Comparison of ENCODE assay signal across 1 cellular context in the genomic region with DNA sequence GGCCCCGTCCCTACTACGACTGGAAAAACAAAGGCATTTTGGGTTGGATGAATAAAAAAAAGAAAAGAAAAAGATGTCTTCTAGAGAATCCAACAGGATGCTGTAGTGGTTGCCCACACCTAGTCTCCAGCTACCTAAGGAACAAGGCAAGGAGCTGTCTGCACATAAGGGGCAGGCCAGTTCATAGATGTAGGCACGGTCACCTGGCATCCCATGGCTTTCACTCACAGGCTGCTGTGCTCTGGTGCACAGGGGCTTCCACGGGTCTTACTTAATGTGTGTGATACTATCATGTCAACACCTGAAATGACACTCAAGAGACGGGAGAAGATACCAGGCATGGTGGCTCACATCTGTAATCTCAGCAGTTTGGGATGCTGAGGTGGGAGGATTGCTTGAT.
TF ChIP-seq lines count a peak whose summit lies in the region.

No MANE protein-coding gene starts in this region.

TF ChIP-seq in SK-N-SH treated with all-trans-retinoic acid at 6 μM for 48 hours, 23 proteins besides CTCF, POLR2A, EP300 and RAD21 (continued from another document):
- TF ChIP-seq, protein P1, sequence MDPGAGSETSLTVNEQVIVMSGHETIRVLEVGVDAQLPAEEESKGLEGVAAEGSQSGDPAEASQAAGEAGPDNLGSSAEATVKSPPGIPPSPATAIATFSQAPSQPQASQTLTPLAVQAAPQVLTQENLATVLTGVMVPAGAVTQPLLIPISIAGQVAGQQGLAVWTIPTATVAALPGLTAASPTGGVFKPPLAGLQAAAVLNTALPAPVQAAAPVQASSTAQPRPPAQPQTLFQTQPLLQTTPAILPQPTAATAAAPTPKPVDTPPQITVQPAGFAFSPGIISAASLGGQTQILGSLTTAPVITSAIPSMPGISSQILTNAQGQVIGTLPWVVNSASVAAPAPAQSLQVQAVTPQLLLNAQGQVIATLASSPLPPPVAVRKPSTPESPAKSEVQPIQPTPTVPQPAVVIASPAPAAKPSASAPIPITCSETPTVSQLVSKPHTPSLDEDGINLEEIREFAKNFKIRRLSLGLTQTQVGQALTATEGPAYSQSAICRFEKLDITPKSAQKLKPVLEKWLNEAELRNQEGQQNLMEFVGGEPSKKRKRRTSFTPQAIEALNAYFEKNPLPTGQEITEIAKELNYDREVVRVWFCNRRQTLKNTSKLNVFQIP (CRISPR knock-in tag; IDR thresholded peaks at IDR 0.05; ENCODE audit: borderline replicate concordance, low read depth): no peak
